ENCODE assay signal across 11 cellular contexts in genomic region chr2:168192143-168192785, GRCh38. TPM values are rescaled to one million over a fixed set of nuclear protein-coding genes. Genes with fewer than 3 reads are reported as not detected.
DNase-seq lines count a peak whose midpoint lies in the region; ATAC-seq and TF ChIP-seq lines count a peak whose summit lies in the region.
"Had no signal": no experiment of that assay in that cellular context is flagged by ENCODE, and none has a peak within 500 bp of the region (broad histone marks: within the 10 kb centered on the region; RNA-seq: fewer than 3 reads in every experiment).

No MANE protein-coding gene starts in this region.

- H3K4me2 ChIP-seq in DND-41 (ENCODE audit: insufficient read depth, low read length) = peak overlapping the region; percentile 55

- H3K27ac ChIP-seq in CD4-positive, CD25-positive, alpha-beta regulatory T cell (ENCODE audit: insufficient read depth, low read length, poor library complexity, severe bottlenecking) = no peak overlapping the region
- H3K27ac ChIP-seq in DND-41 (ENCODE audit: low read length) (peak overlapping the region; percentile 74), body of pancreas (peak overlapping the region in 2 of 4 donors; percentile 32 to 57)
- H3K27ac ChIP-seq: SK-N-MC had no signal

- no peaks in the 10 kb centered on the region for H3K36me3 ChIP-seq in CD4-positive, CD25-positive, alpha-beta regulatory T cell (ENCODE audit: control insufficient read depth, insufficient read depth, low read length)
- H3K36me3 ChIP-seq in DND-41 (ENCODE audit: insufficient read depth, low read length) (no peaks in the 10 kb centered on the region), body of pancreas (replicated peaks in 1 of 2; ENCODE audit: insufficient read depth in 1 of 2, low read depth in 2 of 2) (no peaks in the 10 kb centered on the region)

- TF ChIP-seq CTCF in DND-41 (IDR thresholded peaks at IDR 0.05; ENCODE audit: borderline replicate concordance, extremely low read depth, low read length, poor library complexity, severe bottlenecking) (no peak), body of pancreas (IDR thresholded peaks at IDR 0.05) (no peak), nephron progenitor cell (IDR thresholded peaks at IDR 0.05) (no peak)

- peak overlapping the region in 2 of 4 donors; percentile 22 to 27 for H3K4me3 Mint-ChIP-seq in CD4-positive, CD25-positive, alpha-beta regulatory T cell
- H3K4me3 Mint-ChIP-seq in nephron progenitor cell = no peak overlapping the region

- no peak for TF ChIP-seq POLR2A in body of pancreas (IDR thresholded peaks at IDR 0.05)

- H3K27me3 ChIP-seq in CD4-positive, CD25-positive, alpha-beta regulatory T cell (ENCODE audit: control insufficient read depth, insufficient read depth, low read length) = no peaks in the 10 kb centered on the region
- H3K27me3 ChIP-seq in DND-41 (ENCODE audit: insufficient read depth, low read length, poor library complexity) (no peaks in the 10 kb centered on the region), body of pancreas (no peaks in the 10 kb centered on the region)

- no peak for DNase-seq in CD4-positive, CD25-positive, alpha-beta regulatory T cell
- DNase-seq in DND-41 = no peak
- DNase-seq in body of pancreas = peak in 3 of 4 donors; percentile 33 to 46 (median 45)
- DNase-seq in nephron progenitor cell = no peak
- DNase-seq in head of caudate nucleus = no peak
- DNase-seq in islet precursor cell = no peak
- DNase-seq: activated CD8-positive, alpha-beta memory T cell treated with anti-CD3 and anti-CD28 coated beads for 24 hours; C1 segment of cervical spinal cord; NCI-H345 had no signal

- no peaks in the 10 kb centered on the region for H3K27me3 Mint-ChIP-seq in CD4-positive, CD25-positive, alpha-beta regulatory T cell
- no peaks in the 10 kb centered on the region for H3K27me3 Mint-ChIP-seq in nephron progenitor cell (ENCODE audit: low read depth, poor library complexity)

- H3K9me3 ChIP-seq in CD4-positive, CD25-positive, alpha-beta regulatory T cell (ENCODE audit: control insufficient read depth in 2 of 2, low read length in 2 of 2) = no peaks in the 10 kb centered on the region
- H3K9me3 ChIP-seq in DND-41 (ENCODE audit: insufficient read depth, low read length, severe bottlenecking) = no peaks in the 10 kb centered on the region
- no peaks in the 10 kb centered on the region for H3K9me3 ChIP-seq in body of pancreas

- peaks cover 31 to 92% (median 65%) of the 10 kb centered on the region in 4 donors for H3K4me1 Mint-ChIP-seq in CD4-positive, CD25-positive, alpha-beta regulatory T cell
- H3K4me1 Mint-ChIP-seq in nephron progenitor cell = peaks cover 57% of the 10 kb centered on the region

- H3K79me2 ChIP-seq in DND-41 (ENCODE audit: insufficient read depth, low read length) = peaks cover 39% of the 10 kb centered on the region

- H3K4me1 ChIP-seq in CD4-positive, CD25-positive, alpha-beta regulatory T cell (ENCODE audit: control insufficient read depth, insufficient read depth, low read length, poor library complexity, severe bottlenecking) = peaks cover 42% of the 10 kb centered on the region
- peaks cover 55% of the 10 kb centered on the region for H3K4me1 ChIP-seq in DND-41 (ENCODE audit: insufficient read depth, low read length)
- peaks cover 45% of the 10 kb centered on the region for H3K4me1 ChIP-seq in body of pancreas

- H3K36me3 Mint-ChIP-seq in CD4-positive, CD25-positive, alpha-beta regulatory T cell = peaks cover 12% of the 10 kb centered on the region
- H3K36me3 Mint-ChIP-seq in nephron progenitor cell (ENCODE audit: low read depth) = no peaks in the 10 kb centered on the region

- H3K4me3 ChIP-seq in CD4-positive, CD25-positive, alpha-beta regulatory T cell (ENCODE audit: low read depth, low read length) = peak overlapping the region; percentile 65
- H3K4me3 ChIP-seq in DND-41 (ENCODE audit: low read depth in 1 of 2, low read length in 2 of 2) (peak overlapping the region in 1 of 2 experiments; percentile 16; a peak in 1 of 4 replicates), body of pancreas (no peak overlapping the region)
- H3K4me3 ChIP-seq: SK-N-MC had no signal

- WGBS in body of pancreas, 2 donors = 57 to 60% methylated on average over 5 of the region's 5 CpGs

- ATAC-seq in CD4-positive, CD25-positive, alpha-beta regulatory T cell (ENCODE audit: low read depth in 2 of 2) = no peak
- ATAC-seq in DND-41 (ENCODE audit: insufficient read depth, low read depth) = no peak
- ATAC-seq in body of pancreas = no peak
- no peak for ATAC-seq in HG03378 (IDR thresholded peaks at IDR 0.05; ENCODE audit: unreplicated experiment)

- no peak overlapping the region for H2AFZ ChIP-seq in DND-41 (ENCODE audit: low read depth, low read length)

- peaks cover 11% of the 10 kb centered on the region; the same call in 1 of the 2 replicates for H4K20me1 ChIP-seq in DND-41 (ENCODE audit: insufficient read depth, low read length)

- no peak overlapping the region for H3K9ac ChIP-seq in DND-41 (ENCODE audit: low read depth, low read length)

- intact Hi-C loops in body of pancreas (cut with DNase I) = no loop called here
- intact Hi-C loops in head of caudate nucleus (cut with DNase I) = no loop called here

- H3K27ac Mint-ChIP-seq in CD4-positive, CD25-positive, alpha-beta regulatory T cell = peak overlapping the region in 2 of 3 donors; percentile 42 to 82
- peak overlapping the region; percentile 92 for H3K27ac Mint-ChIP-seq in nephron progenitor cell

- no peaks in the 10 kb centered on the region for H3K9me3 Mint-ChIP-seq in CD4-positive, CD25-positive, alpha-beta regulatory T cell
- H3K9me3 Mint-ChIP-seq in nephron progenitor cell = no peaks in the 10 kb centered on the region

RNA-seq across cellular contexts. Expression of gene STK39, which starts 55.1 kb away (rescaled TPM):
- total RNA-seq in CD4-positive, CD25-positive, alpha-beta regulatory T cell = 27.2 TPM
- polyA plus RNA-seq in CD4-positive, CD25-positive, alpha-beta regulatory T cell = 10 to 100 TPM in 1 of 4 donors, 1 to 10 TPM in 3; 4.4 to 12.1 (median 7.0) TPM
- 10 to 100 TPM; 12.9 to 15.8 TPM for total RNA-seq in body of pancreas

Comparison
In these comparisons a context has a peak if more than half of its experiments do, and no peak if none do; other contexts are left out.
1. DNase-seq: peak in body of pancreas (3 of 4); none in CD4-positive, CD25-positive, alpha-beta regulatory T cell (0 of 3), DND-41 (single experiment), nephron progenitor cell (single experiment), head of caudate nucleus (0 of 42) and islet precursor cell (single experiment).